In genomic region chr17:7308625-7309433, GRCh38 we compare ENCODE assay signal across 8 cellular contexts. TPM values are rescaled to one million over a fixed set of nuclear protein-coding genes. Genes with fewer than 3 reads are reported as not detected.
A peak's percentile ranks its signal among the peaks of the same experiment; 100 is the strongest.
DNase-seq lines count a peak whose midpoint lies in the region; ATAC-seq and TF ChIP-seq lines count a peak whose summit lies in the region.

No MANE protein-coding gene starts in this region.

- peak overlapping the region; percentile 82 for H3K4me3 Mint-ChIP-seq in activated CD4-positive, alpha-beta memory T cell treated with anti-CD3 and anti-CD28 coated beads, Interleukin-2, amount 10 ng/mL, durations not matched to agents 7 days and 5 days

- H3K36me3 ChIP-seq in lower lobe of right lung, result peaks cover 48% of the 10 kb centered on the region

- CTCF ChIA-PET in HEK293T (lab: Yijun Ruan, JAX), result no interaction called here
- CTCF ChIA-PET in activated CD4-positive, alpha-beta memory T cell treated with anti-CD3 and anti-CD28 coated beads, Interleukin-2, amount 10 ng/mL, durations not matched to agents 7 days and 5 days (lab: Charles Lee), result no interaction called here

- no peaks in the 10 kb centered on the region for H3K9me3 Mint-ChIP-seq in activated CD4-positive, alpha-beta memory T cell treated with anti-CD3 and anti-CD28 coated beads, Interleukin-2, amount 10 ng/mL, durations not matched to agents 7 days and 5 days

- peak overlapping the region; percentile 88 for H3K4me3 ChIP-seq in lower lobe of right lung

- H3K4me1 Mint-ChIP-seq in activated CD4-positive, alpha-beta memory T cell treated with anti-CD3 and anti-CD28 coated beads, Interleukin-2, amount 10 ng/mL, durations not matched to agents 7 days and 5 days, result peaks cover 57% of the 10 kb centered on the region

- no peak for TF ChIP-seq CTCF in C4-2B (conservative IDR thresholded peaks at IDR 0.05)
- TF ChIP-seq CTCF in lower lobe of right lung (IDR thresholded peaks at IDR 0.05), result no peak

- peaks cover 54% of the 10 kb centered on the region for H3K36me3 Mint-ChIP-seq in activated CD4-positive, alpha-beta memory T cell treated with anti-CD3 and anti-CD28 coated beads, Interleukin-2, amount 10 ng/mL, durations not matched to agents 7 days and 5 days (ENCODE audit: low read depth)

- H3K4me1 ChIP-seq in lower lobe of right lung, result peaks cover 24% of the 10 kb centered on the region

- H3K27me3 Mint-ChIP-seq in activated CD4-positive, alpha-beta memory T cell treated with anti-CD3 and anti-CD28 coated beads, Interleukin-2, amount 10 ng/mL, durations not matched to agents 7 days and 5 days, result no peaks in the 10 kb centered on the region

- POLR2A ChIA-PET in HEK293T (lab: Yijun Ruan, JAX), result interaction anchor here (0.6 to 1.7 kb wide), 7 partner anchors 12 to 252 kb away, joined by 3 to 9 read pairs (median 3); partner anchors contain the start of genes NEURL4 and SLC2A4
- POLR2A ChIA-PET in activated CD4-positive, alpha-beta memory T cell treated with anti-CD3 and anti-CD28 coated beads, Interleukin-2, amount 10 ng/mL, durations not matched to agents 7 days and 5 days (lab: Charles Lee), result interaction anchor here (0.6 to 11.2 kb wide), 18 partner anchors 9 to 378 kb away, joined by 3 to 109 read pairs (median 4); partner anchors contain the start of genes ACAP1, CTDNEP1, GABARAP and MPDU1

- ATAC-seq in lower lobe of right lung, result peak; percentile 48 to 59
- ATAC-seq in HG03159 (IDR thresholded peaks at IDR 0.05; ENCODE audit: unreplicated experiment), result no peak

- intact Hi-C loops in lower lobe of right lung (cut with DNase I), result no loop called here

- H3K27ac Mint-ChIP-seq in activated CD4-positive, alpha-beta memory T cell treated with anti-CD3 and anti-CD28 coated beads, Interleukin-2, amount 10 ng/mL, durations not matched to agents 7 days and 5 days, result peak overlapping the region; percentile 94

- no peaks in the 10 kb centered on the region for H3K9me3 ChIP-seq in lower lobe of right lung

- DNase-seq in HEK293T (ENCODE audit: extremely low spot score) (peak; percentile 58), NCI-H748 treated with DMSO at 0.1 percent for 48 hours (lab: John Stamatoyannopoulos, UW) (peak; percentile 58), ecto neural progenitor cell (ENCODE audit: low spot score) (peak; percentile 84), lower lobe of right lung (peak; percentile 81)
- DNase-seq in activated CD4-positive, alpha-beta memory T cell treated with anti-CD3 and anti-CD28 coated beads, Interleukin-2, amount 10 ng/mL, durations not matched to agents 7 days and 5 days, result peak; percentile 84
- peak; percentile 72 to 81 (median 77) for DNase-seq in stimulated activated CD4-positive, alpha-beta T cell treated with anti-CD3 and anti-CD28 coated beads, TNF-alpha, amount 100 ng/mL, for 24 hours (ENCODE audit: low read depth in 3 of 3)

- H3K27me3 ChIP-seq in lower lobe of right lung (ENCODE audit: low read depth), result no peaks in the 10 kb centered on the region

- H3K27ac ChIP-seq in C4-2B (peak overlapping the region; percentile 99), lower lobe of right lung (peak overlapping the region; percentile 96)

TF ChIP-seq in HEK293T, 16 proteins besides CTCF, POLR2A, EP300 and RAD21:
- TF ChIP-seq ARNT (IDR thresholded peaks at IDR 0.05), result no peak
- no peak for TF ChIP-seq HDGF (IDR thresholded peaks at IDR 0.05; ENCODE audit: borderline replicate concordance)
- no peak for TF ChIP-seq ZNF384 (IDR thresholded peaks at IDR 0.05)
- TF ChIP-seq SUZ12 (IDR thresholded peaks at IDR 0.05), result no peak
- TF ChIP-seq FOXM1 (IDR thresholded peaks at IDR 0.05; ENCODE audit: borderline replicate concordance), result no peak
- no peak for TF ChIP-seq BHLHE40 (IDR thresholded peaks at IDR 0.05; ENCODE audit: borderline replicate concordance)
- no peak for TF ChIP-seq FOXK2 (IDR thresholded peaks at IDR 0.05)
- TF ChIP-seq LEF1 (IDR thresholded peaks at IDR 0.05; ENCODE audit: borderline replicate concordance), result no peak
- no peak for TF ChIP-seq TARDBP (IDR thresholded peaks at IDR 0.05)
- TF ChIP-seq L3MBTL2 (conservative IDR thresholded peaks at IDR 0.05), result no peak
- no peak for TF ChIP-seq CTBP1 (IDR thresholded peaks at IDR 0.05; ENCODE audit: borderline replicate concordance)
- TF ChIP-seq NFRKB (IDR thresholded peaks at IDR 0.05), result no peak
- no peak for TF ChIP-seq FOXA1 (IDR thresholded peaks at IDR 0.05)
- TF ChIP-seq ELF4 (IDR thresholded peaks at IDR 0.05), result no peak
- no peak for TF ChIP-seq SP1 (IDR thresholded peaks at IDR 0.05)
- TF ChIP-seq PKNOX1 (IDR thresholded peaks at IDR 0.05), result no peak

RNA-seq across cellular contexts. Expression of gene EIF5A, which starts 1.4 kb away (rescaled TPM):
- total RNA-seq in activated CD4-positive, alpha-beta memory T cell treated with anti-CD3 and anti-CD28 coated beads, Interleukin-2, amount 10 ng/mL, durations not matched to agents 7 days and 5 days, result 100 to 1,000 TPM; 419 to 420 TPM
- total RNA-seq in lower lobe of right lung, result 216 TPM

RNA-seq across cellular contexts. Expression of gene GPS2, which starts 6.3 kb away (rescaled TPM):
- total RNA-seq in activated CD4-positive, alpha-beta memory T cell treated with anti-CD3 and anti-CD28 coated beads, Interleukin-2, amount 10 ng/mL, durations not matched to agents 7 days and 5 days, result 10 to 100 TPM; 69.8 to 74.7 TPM
- 66.6 TPM for total RNA-seq in lower lobe of right lung

RNA-seq across cellular contexts. Expression of gene YBX2, which starts 14.4 kb away (rescaled TPM):
- 1 to 10 TPM; 1.5 to 1.6 TPM for total RNA-seq in activated CD4-positive, alpha-beta memory T cell treated with anti-CD3 and anti-CD28 coated beads, Interleukin-2, amount 10 ng/mL, durations not matched to agents 7 days and 5 days
- 0.41 TPM for total RNA-seq in lower lobe of right lung

RNA-seq across cellular contexts. Expression of gene NEURL4, which starts 20.3 kb away (rescaled TPM):
- total RNA-seq in activated CD4-positive, alpha-beta memory T cell treated with anti-CD3 and anti-CD28 coated beads, Interleukin-2, amount 10 ng/mL, durations not matched to agents 7 days and 5 days, result 10 to 100 TPM; 28.4 to 31.2 TPM
- total RNA-seq in lower lobe of right lung, result 35.2 TPM

RNA-seq across cellular contexts. Expression of gene SLC2A4, which starts 27.3 kb away (rescaled TPM):
- not detected for total RNA-seq in activated CD4-positive, alpha-beta memory T cell treated with anti-CD3 and anti-CD28 coated beads, Interleukin-2, amount 10 ng/mL, durations not matched to agents 7 days and 5 days
- 1.1 TPM for total RNA-seq in lower lobe of right lung
